In the genomic region with DNA sequence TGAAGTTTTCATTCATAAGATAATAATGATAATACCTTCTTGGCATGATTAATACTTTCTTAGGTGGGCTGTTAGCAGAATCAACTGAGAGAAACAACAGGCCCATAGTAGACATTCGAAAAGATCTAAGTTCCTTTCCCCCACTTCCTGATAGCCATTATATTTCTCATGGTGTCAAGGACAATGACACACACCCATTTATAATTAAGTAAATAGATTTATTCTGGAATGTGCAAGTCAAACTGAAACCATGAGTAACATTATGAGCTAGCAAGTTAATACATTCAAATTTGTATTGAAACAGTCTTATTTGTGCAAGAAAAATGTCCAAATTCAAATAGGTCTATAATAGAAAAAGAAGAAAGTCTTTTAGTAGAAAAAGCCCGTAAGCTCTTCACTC, we compare ENCODE assay signal across 27 cellular contexts.
"Had no signal": no experiment of that assay in that cellular context is flagged by ENCODE, and none has a peak within 500 bp of the region (broad histone marks: within the 10 kb centered on the region; RNA-seq: fewer than 3 reads in every experiment).

No MANE protein-coding gene starts in this region.

- H3K4me1 ChIP-seq: colonic mucosa, esophagus squamous epithelium, gastroesophageal sphincter had no signal

- H3K27ac ChIP-seq: brain microvascular endothelial cell, colonic mucosa, esophagus squamous epithelium, gastroesophageal sphincter, WERI-Rb-1 had no signal

- H3K4me3 ChIP-seq: colonic mucosa, esophagus squamous epithelium, gastroesophageal sphincter had no signal

- H3K36me3 ChIP-seq: brain microvascular endothelial cell, colonic mucosa, esophagus squamous epithelium, gastroesophageal sphincter, WERI-Rb-1 had no signal

- H3K27me3 ChIP-seq: brain microvascular endothelial cell, colonic mucosa, esophagus squamous epithelium, gastroesophageal sphincter had no signal

- H3K9me3 ChIP-seq: colonic mucosa, esophagus squamous epithelium, gastroesophageal sphincter had no signal

- DNase-seq: activated B cell treated with CpG ODN at 0.5 μM for 24 hours; activated CD4-positive, alpha-beta T cell treated with anti-CD3 and anti-CD28 coated beads for 48 hours; activated CD4-positive, alpha-beta T cell treated with anti-CD3 and anti-CD28 coated beads, Interleukin-2, amount 50 U/mL, for 1 hour; activated CD4-positive, alpha-beta T cell treated with anti-CD3 and anti-CD28 coated beads, Interleukin-2, amount 50 U/mL, for 48 hours; activated CD8-positive, alpha-beta memory T cell treated with anti-CD3 and anti-CD28 coated beads for 24 hours; activated CD8-positive, alpha-beta T cell treated with anti-CD3 and anti-CD28 coated beads for 36 hours; activated effector memory CD4-positive, alpha-beta T cell treated with Interleukin-2 at 50 U/mL for 16 hours; activated gamma-delta T cell treated with Interleukin-2 at 50 U/mL for 16 hours; activated naive CD4-positive, alpha-beta T cell treated with anti-CD3 and anti-CD28 coated beads, Interleukin-2, amount 50 U/mL, for 16 hours; activated naive CD4-positive, alpha-beta T cell treated with Interleukin-2 at 50 U/mL for 16 hours; activated T-cell treated with anti-CD3 and anti-CD28 coated beads, Interleukin-2, amount 50 U/mL, for 4 hours; amniotic stem cell; anterior cingulate cortex; brain microvascular endothelial cell; caudate nucleus; cerebellar nuclear complex; colonic mucosa; effector CD8-positive, alpha-beta T cell; endodermal cell; erythroblast; esophagus squamous epithelium; foreskin melanocyte; T-helper 1 cell; T-helper 17 cell; T1000; WERI-Rb-1 had no signal
